8 cellular contexts compared by ENCODE assay signal in genomic region chr3:7432610-7433009, GRCh38.
"Had no signal": no experiment of that assay in that cellular context is flagged by ENCODE, and none has a peak within 500 bp of the region (broad histone marks: within the 10 kb centered on the region; RNA-seq: fewer than 3 reads in every experiment).

No MANE protein-coding gene starts in this region.

- ATAC-seq: GM23338, HepG2 had no signal

- H3K4me2 ChIP-seq: GM23338 had no signal

- DNase-seq: H9, HCEC 1CT, KG1 had no signal

- H2AFZ ChIP-seq: GM23338 had no signal

- H3K27ac ChIP-seq: HL-60 had no signal

- H3K4me3 ChIP-seq: GM23338 had no signal

- FAIRE-seq: H1, H54, HepG2 had no signal
